ENCODE assay signal across 1 cellular context in genomic region chr3:109643590-109643989, GRCh38.
TF ChIP-seq lines count a peak whose summit lies in the region.

No MANE protein-coding gene starts in this region.

TF ChIP-seq in HepG2, 621 proteins besides CTCF, POLR2A, EP300 and RAD21 (continued from another document):
- TF ChIP-seq, protein P1, sequence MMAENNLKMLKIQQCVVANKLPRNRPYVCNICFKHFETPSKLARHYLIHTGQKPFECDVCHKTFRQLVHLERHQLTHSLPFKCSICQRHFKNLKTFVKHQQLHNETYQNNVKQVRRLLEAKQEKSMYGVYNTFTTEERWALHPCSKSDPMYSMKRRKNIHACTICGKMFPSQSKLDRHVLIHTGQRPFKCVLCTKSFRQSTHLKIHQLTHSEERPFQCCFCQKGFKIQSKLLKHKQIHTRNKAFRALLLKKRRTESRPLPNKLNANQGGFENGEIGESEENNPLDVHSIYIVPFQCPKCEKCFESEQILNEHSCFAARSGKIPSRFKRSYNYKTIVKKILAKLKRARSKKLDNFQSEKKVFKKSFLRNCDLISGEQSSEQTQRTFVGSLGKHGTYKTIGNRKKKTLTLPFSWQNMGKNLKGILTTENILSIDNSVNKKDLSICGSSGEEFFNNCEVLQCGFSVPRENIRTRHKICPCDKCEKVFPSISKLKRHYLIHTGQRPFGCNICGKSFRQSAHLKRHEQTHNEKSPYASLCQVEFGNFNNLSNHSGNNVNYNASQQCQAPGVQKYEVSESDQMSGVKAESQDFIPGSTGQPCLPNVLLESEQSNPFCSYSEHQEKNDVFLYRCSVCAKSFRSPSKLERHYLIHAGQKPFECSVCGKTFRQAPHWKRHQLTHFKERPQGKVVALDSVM (CRISPR knock-in tag; IDR thresholded peaks at IDR 0.05), result no peak
- TF ChIP-seq, protein P2, sequence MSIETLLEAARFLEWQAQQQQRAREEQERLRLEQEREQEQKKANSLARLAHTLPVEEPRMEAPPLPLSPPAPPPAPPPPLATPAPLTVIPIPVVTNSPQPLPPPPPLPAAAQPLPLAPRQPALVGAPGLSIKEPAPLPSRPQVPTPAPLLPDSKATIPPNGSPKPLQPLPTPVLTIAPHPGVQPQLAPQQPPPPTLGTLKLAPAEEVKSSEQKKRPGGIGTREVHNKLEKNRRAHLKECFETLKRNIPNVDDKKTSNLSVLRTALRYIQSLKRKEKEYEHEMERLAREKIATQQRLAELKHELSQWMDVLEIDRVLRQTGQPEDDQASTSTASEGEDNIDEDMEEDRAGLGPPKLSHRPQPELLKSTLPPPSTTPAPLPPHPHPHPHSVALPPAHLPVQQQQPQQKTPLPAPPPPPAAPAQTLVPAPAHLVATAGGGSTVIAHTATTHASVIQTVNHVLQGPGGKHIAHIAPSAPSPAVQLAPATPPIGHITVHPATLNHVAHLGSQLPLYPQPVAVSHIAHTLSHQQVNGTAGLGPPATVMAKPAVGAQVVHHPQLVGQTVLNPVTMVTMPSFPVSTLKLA (IDR thresholded peaks at IDR 0.05), result no peak
- TF ChIP-seq GTF2F1 (IDR thresholded peaks at IDR 0.05; ENCODE audit: low read length) (no peak), ZNF883 (CRISPR knock-in tag; IDR thresholded peaks at IDR 0.05; ENCODE audit: not compliant biosample characterization) (no peak), SNRNP70 (IDR thresholded peaks at IDR 0.05; ENCODE audit: low read depth, low read length) (no peak), RXRB (CRISPR knock-in tag; IDR thresholded peaks at IDR 0.05; ENCODE audit: borderline replicate concordance) (no peak)
